8 cellular contexts compared by ENCODE assay signal in the genomic region with DNA sequence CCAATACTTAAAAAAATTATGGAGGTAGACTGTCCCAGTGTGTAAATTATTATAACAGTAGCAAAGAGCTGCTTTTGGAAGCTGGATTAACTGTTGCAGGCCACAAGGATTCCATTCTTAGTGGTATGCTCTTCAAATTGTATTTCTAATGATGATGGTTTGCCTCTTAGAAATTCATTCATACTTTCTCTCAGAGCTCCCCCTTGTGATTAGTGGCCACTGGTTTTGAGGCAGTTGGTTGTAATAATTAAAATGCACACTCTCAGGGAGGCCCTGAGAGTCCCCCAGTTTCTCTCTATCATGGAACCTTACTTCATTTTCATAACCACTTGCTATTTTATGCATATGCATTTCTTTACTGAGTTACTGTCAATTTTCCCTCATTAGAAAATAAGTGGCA. TPM values are rescaled to one million over a fixed set of nuclear protein-coding genes. Genes with fewer than 3 reads are reported as not detected.
A peak's percentile ranks its signal among the peaks of the same experiment; 100 is the strongest.
DNase-seq lines count a peak whose midpoint lies in the region; ATAC-seq and TF ChIP-seq lines count a peak whose summit lies in the region.

No MANE protein-coding gene starts in this region.

- POLR2A ChIA-PET in activated CD4-positive, alpha-beta memory T cell treated with anti-CD3 and anti-CD28 coated beads, Interleukin-2, amount 10 ng/mL, durations not matched to agents 7 days and 5 days (lab: Charles Lee) = no interaction called here

- H3K4me1 ChIP-seq in CD4-positive, CD25-positive, alpha-beta regulatory T cell (ENCODE audit: control insufficient read depth, insufficient read depth, low read length, poor library complexity, severe bottlenecking) = no peaks in the 10 kb centered on the region

- TF ChIP-seq CTCF in foreskin fibroblast (IDR thresholded peaks at IDR 0.05; ENCODE audit: low read depth, low read length) = peak; percentile 44

- no peak overlapping the region for H3K27ac ChIP-seq in CD4-positive, CD25-positive, alpha-beta regulatory T cell (ENCODE audit: insufficient read depth, low read length, poor library complexity, severe bottlenecking)

- CTCF ChIA-PET in activated CD4-positive, alpha-beta memory T cell treated with anti-CD3 and anti-CD28 coated beads, Interleukin-2, amount 10 ng/mL, durations not matched to agents 7 days and 5 days (lab: Charles Lee) = no interaction called here

- no peak overlapping the region for H3K27ac Mint-ChIP-seq in CD4-positive, CD25-positive, alpha-beta regulatory T cell
- H3K27ac Mint-ChIP-seq in activated T-cell treated with anti-CD3 and anti-CD28 coated beads, Interleukin-2, amount 50 U/mL, for 24 hours = no peak overlapping the region
- no peak overlapping the region for H3K27ac Mint-ChIP-seq in activated CD4-positive, alpha-beta memory T cell treated with anti-CD3 and anti-CD28 coated beads, Interleukin-2, amount 10 ng/mL, durations not matched to agents 7 days and 5 days

- no peaks in the 10 kb centered on the region for H3K36me3 ChIP-seq in CD4-positive, CD25-positive, alpha-beta regulatory T cell (ENCODE audit: control insufficient read depth, insufficient read depth, low read length)

- no peak for ATAC-seq in CD4-positive, CD25-positive, alpha-beta regulatory T cell (ENCODE audit: low read depth in 2 of 2)
- ATAC-seq in GM18909 (IDR thresholded peaks at IDR 0.05; ENCODE audit: poor library complexity, unreplicated experiment) (peak; percentile 91), HG03064 (IDR thresholded peaks at IDR 0.05; ENCODE audit: low read depth, unreplicated experiment) (peak; percentile 94)

- H3K4me3 ChIP-seq in CD4-positive, CD25-positive, alpha-beta regulatory T cell (ENCODE audit: low read depth, low read length) = no peak overlapping the region
- no peak overlapping the region for H3K4me3 ChIP-seq in foreskin fibroblast (ENCODE audit: low read depth in 1 of 2, low read length in 2 of 2)

- no peak overlapping the region for H3K4me3 Mint-ChIP-seq in CD4-positive, CD25-positive, alpha-beta regulatory T cell
- no peak overlapping the region for H3K4me3 Mint-ChIP-seq in activated T-cell treated with anti-CD3 and anti-CD28 coated beads, Interleukin-2, amount 50 U/mL, for 24 hours
- no peak overlapping the region for H3K4me3 Mint-ChIP-seq in activated CD4-positive, alpha-beta memory T cell treated with anti-CD3 and anti-CD28 coated beads, Interleukin-2, amount 10 ng/mL, durations not matched to agents 7 days and 5 days

- H3K27me3 Mint-ChIP-seq in CD4-positive, CD25-positive, alpha-beta regulatory T cell = peaks cover 15% of the 10 kb centered on the region
- H3K27me3 Mint-ChIP-seq in activated T-cell treated with anti-CD3 and anti-CD28 coated beads, Interleukin-2, amount 50 U/mL, for 24 hours = no peaks in the 10 kb centered on the region
- H3K27me3 Mint-ChIP-seq in activated CD4-positive, alpha-beta memory T cell treated with anti-CD3 and anti-CD28 coated beads, Interleukin-2, amount 10 ng/mL, durations not matched to agents 7 days and 5 days = peaks cover 5% of the 10 kb centered on the region

- peaks cover 0 to 2% (median 0%) of the 10 kb centered on the region in 7 donors for H3K9me3 Mint-ChIP-seq in CD4-positive, CD25-positive, alpha-beta regulatory T cell
- H3K9me3 Mint-ChIP-seq in activated T-cell treated with anti-CD3 and anti-CD28 coated beads, Interleukin-2, amount 50 U/mL, for 24 hours = no peaks in the 10 kb centered on the region
- peaks cover 3% of the 10 kb centered on the region for H3K9me3 Mint-ChIP-seq in activated CD4-positive, alpha-beta memory T cell treated with anti-CD3 and anti-CD28 coated beads, Interleukin-2, amount 10 ng/mL, durations not matched to agents 7 days and 5 days

- H3K9me3 ChIP-seq in CD4-positive, CD25-positive, alpha-beta regulatory T cell (ENCODE audit: control insufficient read depth in 2 of 2, low read length in 2 of 2) = no peaks in the 10 kb centered on the region

- no peaks in the 10 kb centered on the region for H3K36me3 Mint-ChIP-seq in CD4-positive, CD25-positive, alpha-beta regulatory T cell
- H3K36me3 Mint-ChIP-seq in activated T-cell treated with anti-CD3 and anti-CD28 coated beads, Interleukin-2, amount 50 U/mL, for 24 hours (ENCODE audit: low read depth) = no peaks in the 10 kb centered on the region
- no peaks in the 10 kb centered on the region for H3K36me3 Mint-ChIP-seq in activated CD4-positive, alpha-beta memory T cell treated with anti-CD3 and anti-CD28 coated beads, Interleukin-2, amount 10 ng/mL, durations not matched to agents 7 days and 5 days (ENCODE audit: low read depth)

- H3K27me3 ChIP-seq in CD4-positive, CD25-positive, alpha-beta regulatory T cell (ENCODE audit: control insufficient read depth, insufficient read depth, low read length) = peaks cover 2% of the 10 kb centered on the region

- no peaks in the 10 kb centered on the region for H3K4me1 Mint-ChIP-seq in CD4-positive, CD25-positive, alpha-beta regulatory T cell
- peaks cover 15% of the 10 kb centered on the region for H3K4me1 Mint-ChIP-seq in activated T-cell treated with anti-CD3 and anti-CD28 coated beads, Interleukin-2, amount 50 U/mL, for 24 hours (ENCODE audit: low read depth)
- H3K4me1 Mint-ChIP-seq in activated CD4-positive, alpha-beta memory T cell treated with anti-CD3 and anti-CD28 coated beads, Interleukin-2, amount 10 ng/mL, durations not matched to agents 7 days and 5 days = no peaks in the 10 kb centered on the region

- peak in 2 of 3 donors; percentile 4 to 27 for DNase-seq in CD4-positive, CD25-positive, alpha-beta regulatory T cell
- DNase-seq in NCI-H69 (lab: John Stamatoyannopoulos, UW) (peak; percentile 73), foreskin fibroblast (peak in 1 of 2 donors; percentile 41), globus pallidus (ENCODE audit: low spot score) (no peak)
- no peak for DNase-seq in activated T-cell treated with anti-CD3 and anti-CD28 coated beads, Interleukin-2, amount 50 U/mL, for 24 hours
- no peak for DNase-seq in activated CD4-positive, alpha-beta memory T cell treated with anti-CD3 and anti-CD28 coated beads, Interleukin-2, amount 10 ng/mL, durations not matched to agents 7 days and 5 days

RNA-seq across cellular contexts. Expression of a gene that starts 35.4 kb away (rescaled TPM):
- 44.8 TPM for total RNA-seq in CD4-positive, CD25-positive, alpha-beta regulatory T cell
- 10 to 100 TPM; 24.8 to 43.4 (median 41.0) TPM for polyA plus RNA-seq in CD4-positive, CD25-positive, alpha-beta regulatory T cell
- total RNA-seq in activated CD4-positive, alpha-beta memory T cell treated with anti-CD3 and anti-CD28 coated beads, Interleukin-2, amount 10 ng/mL, durations not matched to agents 7 days and 5 days = 10 to 100 TPM; 22.7 to 23.5 TPM

Comparison
In these comparisons a context has a peak if more than half of its experiments do, and no peak if none do; other contexts are left out.
1. ATAC-seq: peak in GM18909 (single experiment) and HG03064 (single experiment); none in CD4-positive, CD25-positive, alpha-beta regulatory T cell (0 of 2).
2. DNase-seq: peak in CD4-positive, CD25-positive, alpha-beta regulatory T cell (2 of 3) and NCI-H69 (single experiment); none in globus pallidus (single experiment), activated T-cell treated with anti-CD3 and anti-CD28 coated beads, Interleukin-2, amount 50 U/mL, for 24 hours (single experiment) and activated CD4-positive, alpha-beta memory T cell treated with anti-CD3 and anti-CD28 coated beads, Interleukin-2, amount 10 ng/mL, durations not matched to agents 7 days and 5 days (single experiment).